2 cellular contexts compared by ENCODE assay signal in genomic region chr3:126927846-126928245, GRCh38.
TF ChIP-seq lines count a peak whose summit lies in the region.

No MANE protein-coding gene starts in this region.

TF ChIP-seq in IMR-90, 13 proteins besides CTCF, POLR2A, EP300 and RAD21:
- TF ChIP-seq SMC3 (IDR thresholded peaks at IDR 0.05; ENCODE audit: low read depth, low read length) (no peak), NFE2L2 (IDR thresholded peaks at IDR 0.05; ENCODE audit: low read depth, low read length) (no peak), BHLHE40 (IDR thresholded peaks at IDR 0.05; ENCODE audit: low read depth, low read length) (no peak), MAFK (IDR thresholded peaks at IDR 0.05; ENCODE audit: low read depth, low read length) (no peak), USF2 (IDR thresholded peaks at IDR 0.05; ENCODE audit: low read depth, low read length) (no peak), RCOR1 (IDR thresholded peaks at IDR 0.05; ENCODE audit: insufficient replicate concordance, low read length) (no peak), ELK1 (IDR thresholded peaks at IDR 0.05; ENCODE audit: borderline replicate concordance, low read depth, low read length) (no peak), MXI1 (IDR thresholded peaks at IDR 0.05; ENCODE audit: borderline replicate concordance, low read depth, low read length) (no peak), MAZ (IDR thresholded peaks at IDR 0.05; ENCODE audit: borderline replicate concordance, low read depth, low read length) (no peak), CEBPB (IDR thresholded peaks at IDR 0.05; ENCODE audit: low read depth, low read length) (no peak), CHD1 (IDR thresholded peaks at IDR 0.05; ENCODE audit: low read depth, low read length) (no peak), FOS (IDR thresholded peaks at IDR 0.05; ENCODE audit: low read depth, low read length) (no peak), RFX5 (IDR thresholded peaks at IDR 0.05; ENCODE audit: low read depth, low read length) (no peak)

TF ChIP-seq in neural cell, 6 proteins besides CTCF, POLR2A, EP300 and RAD21:
- TF ChIP-seq SMC3 (conservative IDR thresholded peaks at IDR 0.05; ENCODE audit: poor library complexity): no peak
- no peak for TF ChIP-seq REST (IDR thresholded peaks at IDR 0.05; ENCODE audit: borderline replicate concordance)
- TF ChIP-seq EZH2 (IDR thresholded peaks at IDR 0.05; ENCODE audit: borderline replicate concordance, insufficient read depth, low read length, poor library complexity, severe bottlenecking): no peak
- TF ChIP-seq POLR2AphosphoS5 (IDR thresholded peaks at IDR 0.05): no peak
- TF ChIP-seq TAF1 (IDR thresholded peaks at IDR 0.05; ENCODE audit: low read depth): no peak
- no peak for TF ChIP-seq MXI1 (conservative IDR thresholded peaks at IDR 0.05; ENCODE audit: poor library complexity, severe bottlenecking)
